Comparison of ENCODE assay signal across 23 cellular contexts in the genomic region with DNA sequence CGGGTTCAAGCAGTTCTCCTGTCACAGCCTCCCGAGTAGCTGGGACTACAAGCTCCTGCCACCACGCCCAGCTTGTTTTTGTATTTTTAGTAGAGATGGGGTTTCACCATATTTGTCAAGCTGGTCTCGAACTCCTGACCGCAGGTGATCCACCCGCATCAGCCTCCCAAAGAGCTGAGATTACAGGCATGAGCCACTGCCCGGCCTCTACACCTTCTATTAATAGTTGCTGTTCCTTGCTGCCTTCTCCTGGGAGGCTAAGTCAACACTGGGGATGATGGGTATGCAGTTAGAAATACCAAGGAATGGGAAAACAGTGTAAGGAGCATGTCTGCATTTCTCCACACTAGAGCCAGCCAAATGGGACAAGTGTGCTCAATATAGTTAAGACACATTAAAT.
DNase-seq lines count a peak whose midpoint lies in the region; ATAC-seq, FAIRE-seq and TF ChIP-seq lines count a peak whose summit lies in the region.
"Had no signal": no experiment of that assay in that cellular context is flagged by ENCODE, and none has a peak within 500 bp of the region (broad histone marks: within the 10 kb centered on the region; RNA-seq: fewer than 3 reads in every experiment).

No MANE protein-coding gene starts in this region.

- no peak overlapping the region for H3K4me3 ChIP-seq in BLaER1 treated with 17β-estradiol and CSF1 and Interleukin-3, amounts not matched to agents 10 nM and 100 nM
- H3K4me3 ChIP-seq in adipocyte (ENCODE audit: low read length): peak overlapping the region; percentile 22
- no peak overlapping the region for H3K4me3 ChIP-seq in right cardiac atrium (ENCODE audit: low read length)
- H3K4me3 ChIP-seq in stomach: no peak overlapping the region
- no peak overlapping the region for H3K4me3 ChIP-seq in CD4-positive, alpha-beta memory T cell (ENCODE audit: low read length in 2 of 2)
- H3K4me3 ChIP-seq: GM23338, Peyer's patch, spleen had no signal

- no peaks in the 10 kb centered on the region for H3K9me3 Mint-ChIP-seq in CD4-positive, alpha-beta memory T cell
- H3K9me3 Mint-ChIP-seq: activated B cell treated with CpG ODN at 0.5 μM for 24 hours; effector memory CD8-positive, alpha-beta T cell; GM23338; neural crest cell had no signal

- CTCF ChIA-PET in CD4-positive, alpha-beta memory T cell (lab: Charles Lee; ENCODE audit: partially characterized antibody): interaction anchor here (0.6 to 4.6 kb wide), 2 partner anchors 20 to 24 kb away, joined by 3 to 31 read pairs; no protein-coding TSS in a partner anchor

- POLR2A ChIA-PET in CD4-positive, alpha-beta memory T cell (lab: Charles Lee; ENCODE audit: partially characterized antibody): no interaction called here

- DNase-seq in adipocyte (ENCODE audit: low read depth) (no peak), right cardiac atrium (no peak), stomach (no peak), GM12891 (ENCODE audit: insufficient read length, low spot score) (no peak), H4 (ENCODE audit: low spot score) (no peak)
- DNase-seq in CD4-positive, alpha-beta memory T cell: no peak
- DNase-seq: activated B cell treated with CpG ODN at 0.5 μM for 24 hours; activated CD4-positive, alpha-beta T cell treated with anti-CD3 and anti-CD28 coated beads, Interleukin-2, amount 50 U/mL, for 48 hours; activated gamma-delta T cell treated with Interleukin-2 at 50 U/mL for 16 hours; CD4-positive, CD25-positive, alpha-beta regulatory T cell; cerebellar nuclear complex; DMS 273 treated with DMSO at 0.1 percent for 48 hours; effector memory CD8-positive, alpha-beta T cell; GDM1; NCI-H226; Peyer's patch; spleen; stimulated activated CD4-positive, alpha-beta T cell treated with anti-CD3 and anti-CD28 coated beads, Interleukin-4, amount 100 ng/mL, for 4 hours had no signal

- H4K20me1 ChIP-seq in BLaER1 treated with 17β-estradiol and CSF1 and Interleukin-3, amounts not matched to agents 10 nM and 100 nM: peaks cover 0 to 91% (median 0%) of the 10 kb centered on the region in 11 experiments; a peak in 3 of 22 replicates

- intact Hi-C loops in right cardiac atrium (cut with DNase I) (loop anchor here in 1 of 4 donors (5.0 kb wide), 1 partner anchor 34 kb away; no protein-coding TSS in a partner anchor), stomach (cut with DNase I; ENCODE audit: low total_unique reads) (no loop called here)
- intact Hi-C loops in CD4-positive, alpha-beta memory T cell (cut with micrococcal nuclease): no loop called here

- no peak overlapping the region for H3K27ac Mint-ChIP-seq in CD4-positive, alpha-beta memory T cell
- H3K27ac Mint-ChIP-seq: activated B cell treated with CpG ODN at 0.5 μM for 24 hours; CD4-positive, CD25-positive, alpha-beta regulatory T cell; effector memory CD8-positive, alpha-beta T cell; GM23338; progenitor cell of endocrine pancreas had no signal

- H3K9me3 ChIP-seq in BLaER1 treated with 17β-estradiol and CSF1 and Interleukin-3, amounts not matched to agents 10 nM and 100 nM (replicated peaks in 1 of 11): no peaks in the 10 kb centered on the region
- H3K9me3 ChIP-seq in adipocyte (ENCODE audit: control insufficient read depth, low read length) (no peaks in the 10 kb centered on the region), right cardiac atrium (ENCODE audit: control insufficient read depth, low read length) (no peaks in the 10 kb centered on the region), stomach (no peaks in the 10 kb centered on the region)
- H3K9me3 ChIP-seq in CD4-positive, alpha-beta memory T cell (ENCODE audit: control insufficient read depth in 1 of 2, low read length in 2 of 2): no peaks in the 10 kb centered on the region
- H3K9me3 ChIP-seq: Peyer's patch, spleen had no signal

- H3K27me3 Mint-ChIP-seq in CD4-positive, alpha-beta memory T cell: peaks cover 0 to 3% of the 10 kb centered on the region in 2 donors
- H3K27me3 Mint-ChIP-seq: effector memory CD8-positive, alpha-beta T cell had no signal

- peaks cover 0 to 97% (median 36%) of the 10 kb centered on the region in 11 experiments; a peak in 15 of 22 replicates for H3K36me3 ChIP-seq in BLaER1 treated with 17β-estradiol and CSF1 and Interleukin-3, amounts not matched to agents 10 nM and 100 nM
- H3K36me3 ChIP-seq in adipocyte (ENCODE audit: control insufficient read depth, insufficient read depth, low read length, severe bottlenecking) (peaks cover 19% of the 10 kb centered on the region), stomach (peaks cover 0 to 52% (median 39%) of the 10 kb centered on the region in 4 donors)
- no peaks in the 10 kb centered on the region for H3K36me3 ChIP-seq in CD4-positive, alpha-beta memory T cell (ENCODE audit: insufficient read depth, low read length)
- H3K36me3 ChIP-seq: spleen had no signal

- no peak for FAIRE-seq in GM12891 (lab: Jason Lieb, UNC)

- H3K4me1 Mint-ChIP-seq in CD4-positive, alpha-beta memory T cell: no peaks in the 10 kb centered on the region

- H3K27me3 ChIP-seq in BLaER1 treated with 17β-estradiol and CSF1 and Interleukin-3, amounts not matched to agents 10 nM and 100 nM: no peaks in the 10 kb centered on the region
- H3K27me3 ChIP-seq in adipocyte (replicated peaks; ENCODE audit: control insufficient read depth, insufficient read depth, low read length) (no peaks in the 10 kb centered on the region), right cardiac atrium (ENCODE audit: control insufficient read depth, insufficient read depth) (no peaks in the 10 kb centered on the region), stomach (no peaks in the 10 kb centered on the region)
- H3K27me3 ChIP-seq in CD4-positive, alpha-beta memory T cell (ENCODE audit: insufficient read depth, low read length): no peaks in the 10 kb centered on the region
- H3K27me3 ChIP-seq: Peyer's patch, spleen had no signal

- H3K4me3 Mint-ChIP-seq in CD4-positive, alpha-beta memory T cell: no peak overlapping the region
- H3K4me3 Mint-ChIP-seq: activated B cell treated with CpG ODN at 0.5 μM for 24 hours; CD4-positive, CD25-positive, alpha-beta regulatory T cell; effector memory CD8-positive, alpha-beta T cell; GM23338; neural crest cell had no signal

- H3K4me1 ChIP-seq in BLaER1 treated with 17β-estradiol and CSF1 and Interleukin-3, amounts not matched to agents 10 nM and 100 nM: peaks cover 21 to 62% (median 52%) of the 10 kb centered on the region in 10 experiments
- H3K4me1 ChIP-seq in adipocyte (ENCODE audit: control insufficient read depth, insufficient read depth, low read length) (peaks cover 63% of the 10 kb centered on the region), right cardiac atrium (ENCODE audit: control insufficient read depth, insufficient read depth, low read length) (peaks cover 8% of the 10 kb centered on the region), stomach (peaks cover 42 to 99% (median 75%) of the 10 kb centered on the region in 4 donors)
- H3K4me1 ChIP-seq in CD4-positive, alpha-beta memory T cell (ENCODE audit: insufficient read depth, low read length): no peaks in the 10 kb centered on the region

- WGBS in right cardiac atrium: 66% methylated on average over 7 of the region's 7 CpGs
- WGBS in stomach, 5 donors: 63 to 88% (median 72%) methylated on average over 7 of the region's 7 CpGs

- no peak for TF ChIP-seq EP300 in stomach (IDR thresholded peaks at IDR 0.05)

- ATAC-seq in right cardiac atrium: no peak
- ATAC-seq in HG02588 (IDR thresholded peaks at IDR 0.05; ENCODE audit: unreplicated experiment): no peak
- ATAC-seq: effector memory CD8-positive, alpha-beta T cell; GM23338 had no signal

- no peak for TF ChIP-seq POLR2A in stomach (IDR thresholded peaks at IDR 0.05)
- TF ChIP-seq POLR2A in GM12891 (IDR thresholded peaks at IDR 0.05; ENCODE audit: low read depth, low read length): no peak

- H3K4me2 ChIP-seq in BLaER1 treated with 17β-estradiol and CSF1 and Interleukin-3, amounts not matched to agents 10 nM and 100 nM: peak overlapping the region; percentile 26 to 73 (median 43); a peak in 21 of 22 replicates
- H3K4me2 ChIP-seq: GM23338 had no signal

- H3K36me3 Mint-ChIP-seq in CD4-positive, alpha-beta memory T cell: no peaks in the 10 kb centered on the region
- H3K36me3 Mint-ChIP-seq: CD4-positive, CD25-positive, alpha-beta regulatory T cell had no signal

- H3K9ac ChIP-seq in BLaER1 treated with 17β-estradiol and CSF1 and Interleukin-3, amounts not matched to agents 10 nM and 100 nM: no peak overlapping the region
- peak overlapping the region; percentile 83 for H3K9ac ChIP-seq in adipocyte (ENCODE audit: low read length)

- H3K27ac ChIP-seq in BLaER1 treated with 17β-estradiol and CSF1 and Interleukin-3, amounts not matched to agents 10 nM and 100 nM: peak overlapping the region in 1 of 11 experiments; percentile 35; a peak in 1 of 22 replicates
- H3K27ac ChIP-seq in right cardiac atrium (ENCODE audit: low read length): peak overlapping the region; percentile 11
- H3K27ac ChIP-seq in stomach: peak overlapping the region; percentile 38 to 95 (median 75)
- H3K27ac ChIP-seq in CD4-positive, alpha-beta memory T cell (ENCODE audit: low read depth, low read length): no peak overlapping the region

- no peak for TF ChIP-seq CTCF in stomach (IDR thresholded peaks at IDR 0.05)

TF ChIP-seq in GM12891, 5 proteins besides CTCF, POLR2A, EP300 and RAD21:
- TF ChIP-seq POU2F2 (IDR thresholded peaks at IDR 0.05; ENCODE audit: low read depth, low read length) (no peak), TAF1 (IDR thresholded peaks at IDR 0.05; ENCODE audit: low read depth, low read length) (no peak), PAX5 (IDR thresholded peaks at IDR 0.05; ENCODE audit: insufficient read depth, low read length, severe bottlenecking) (no peak), SPI1 (IDR thresholded peaks at IDR 0.05; ENCODE audit: low read depth, low read length) (no peak), POLR2AphosphoS5 (IDR thresholded peaks at IDR 0.05; ENCODE audit: low read depth, low read length) (no peak)
